Comparison of ENCODE assay signal across 1 cellular context in genomic region chr12:109736552-109737108, GRCh38.
TF ChIP-seq lines count a peak whose summit lies in the region.

No MANE protein-coding gene starts in this region.

TF ChIP-seq in WTC11, 78 proteins besides CTCF, POLR2A, EP300 and RAD21 (continued from another document and continues in another):
- peak; percentile 84; the same call in 1 of the 2 replicates for TF ChIP-seq ARID4B (CRISPR knock-in tag; IDR thresholded peaks at IDR 0.05; ENCODE audit: borderline replicate concordance)
- no peak for TF ChIP-seq NR1H2 (CRISPR knock-in tag; IDR thresholded peaks at IDR 0.05)
- TF ChIP-seq FOXJ3 (CRISPR knock-in tag; IDR thresholded peaks at IDR 0.05; ENCODE audit: borderline replicate concordance), result no peak
- TF ChIP-seq ELF4 (CRISPR knock-in tag; IDR thresholded peaks at IDR 0.05; ENCODE audit: low read depth), result no peak
- no peak for TF ChIP-seq ZSCAN18 (CRISPR knock-in tag; IDR thresholded peaks at IDR 0.05)
- TF ChIP-seq USF1 (CRISPR knock-in tag; IDR thresholded peaks at IDR 0.05), result peak; percentile 46; the same call in 1 of the 2 replicates
- TF ChIP-seq ATF1 (CRISPR knock-in tag; IDR thresholded peaks at IDR 0.05), result peak; percentile 66; the same call in 1 of the 2 replicates
- no peak for TF ChIP-seq MLX (CRISPR knock-in tag; IDR thresholded peaks at IDR 0.05)
- no peak for TF ChIP-seq CBFB (CRISPR knock-in tag; IDR thresholded peaks at IDR 0.05; ENCODE audit: low read depth)
- TF ChIP-seq MXD4 (CRISPR knock-in tag; IDR thresholded peaks at IDR 0.05; ENCODE audit: borderline replicate concordance), result no peak
- 0 out of 2 replicates have a peak, but pooled peaks have one; percentile 22 for TF ChIP-seq NFYB (CRISPR knock-in tag; conservative IDR thresholded peaks at IDR 0.05; ENCODE audit: low read depth)
- no peak for TF ChIP-seq PRDM15 (CRISPR knock-in tag; IDR thresholded peaks at IDR 0.05)
- no peak for TF ChIP-seq HMGA2 (CRISPR knock-in tag; IDR thresholded peaks at IDR 0.05)
- no peak for TF ChIP-seq GABPB1 (CRISPR knock-in tag; IDR thresholded peaks at IDR 0.05)
- TF ChIP-seq ZNF317 (CRISPR knock-in tag; IDR thresholded peaks at IDR 0.05; ENCODE audit: borderline replicate concordance, low read depth), result no peak
- TF ChIP-seq SP1 (CRISPR knock-in tag; conservative IDR thresholded peaks at IDR 0.05), result peak; percentile 69
- TF ChIP-seq CREM (CRISPR knock-in tag; IDR thresholded peaks at IDR 0.05), result peak; percentile 73; the same call in 1 of the 2 replicates
- 0 out of 2 replicates have a peak, but pooled peaks have one; percentile 58 for TF ChIP-seq ZBTB21 (CRISPR knock-in tag; IDR thresholded peaks at IDR 0.05; ENCODE audit: borderline replicate concordance)
- TF ChIP-seq PRRX2 (CRISPR knock-in tag; IDR thresholded peaks at IDR 0.05), result no peak
- TF ChIP-seq ETV6 (CRISPR knock-in tag; IDR thresholded peaks at IDR 0.05), result peak; percentile 82; the same call in 1 of the 2 replicates
- TF ChIP-seq ATF3 (CRISPR knock-in tag; conservative IDR thresholded peaks at IDR 0.05), result no peak
- TF ChIP-seq GRHL2 (CRISPR knock-in tag; IDR thresholded peaks at IDR 0.05; ENCODE audit: insufficient replicate concordance, severe bottlenecking), result no peak
- TF ChIP-seq HMGXB4 (CRISPR knock-in tag; IDR thresholded peaks at IDR 0.05), result no peak
- TF ChIP-seq NFATC4 (CRISPR knock-in tag; IDR thresholded peaks at IDR 0.05), result no peak
- TF ChIP-seq ZNF423 (CRISPR knock-in tag; IDR thresholded peaks at IDR 0.05), result peak; percentile 96
- no peak for TF ChIP-seq IRF2 (CRISPR knock-in tag; IDR thresholded peaks at IDR 0.05; ENCODE audit: borderline replicate concordance, low read depth)
- TF ChIP-seq PREB (CRISPR knock-in tag; IDR thresholded peaks at IDR 0.05; ENCODE audit: borderline replicate concordance), result no peak; the same call in 1 of the 2 replicates
- TF ChIP-seq MYBL2 (CRISPR knock-in tag; IDR thresholded peaks at IDR 0.05), result no peak; the same call in 1 of the 2 replicates
- TF ChIP-seq ERG (CRISPR knock-in tag; IDR thresholded peaks at IDR 0.05), result no peak
- TF ChIP-seq SMAD3 (CRISPR knock-in tag; IDR thresholded peaks at IDR 0.05; ENCODE audit: borderline replicate concordance), result peak; percentile 82
- no peak for TF ChIP-seq AFF4 (CRISPR knock-in tag; IDR thresholded peaks at IDR 0.05; ENCODE audit: borderline replicate concordance)
- TF ChIP-seq SOX15 (CRISPR knock-in tag; IDR thresholded peaks at IDR 0.05), result no peak
- TF ChIP-seq MAX (CRISPR knock-in tag; IDR thresholded peaks at IDR 0.05), result no peak
- TF ChIP-seq OVOL2 (CRISPR knock-in tag; IDR thresholded peaks at IDR 0.05; ENCODE audit: borderline replicate concordance), result no peak
- TF ChIP-seq NR3C1 (CRISPR knock-in tag; conservative IDR thresholded peaks at IDR 0.05; ENCODE audit: low read depth), result no peak
- no peak for TF ChIP-seq ESRRA (CRISPR knock-in tag; IDR thresholded peaks at IDR 0.05; ENCODE audit: borderline replicate concordance)
- no peak for TF ChIP-seq NR2C2 (CRISPR knock-in tag; IDR thresholded peaks at IDR 0.05)
- no peak for TF ChIP-seq JUN (CRISPR knock-in tag; IDR thresholded peaks at IDR 0.05)
